18 cellular contexts compared by ENCODE assay signal in the genomic region with DNA sequence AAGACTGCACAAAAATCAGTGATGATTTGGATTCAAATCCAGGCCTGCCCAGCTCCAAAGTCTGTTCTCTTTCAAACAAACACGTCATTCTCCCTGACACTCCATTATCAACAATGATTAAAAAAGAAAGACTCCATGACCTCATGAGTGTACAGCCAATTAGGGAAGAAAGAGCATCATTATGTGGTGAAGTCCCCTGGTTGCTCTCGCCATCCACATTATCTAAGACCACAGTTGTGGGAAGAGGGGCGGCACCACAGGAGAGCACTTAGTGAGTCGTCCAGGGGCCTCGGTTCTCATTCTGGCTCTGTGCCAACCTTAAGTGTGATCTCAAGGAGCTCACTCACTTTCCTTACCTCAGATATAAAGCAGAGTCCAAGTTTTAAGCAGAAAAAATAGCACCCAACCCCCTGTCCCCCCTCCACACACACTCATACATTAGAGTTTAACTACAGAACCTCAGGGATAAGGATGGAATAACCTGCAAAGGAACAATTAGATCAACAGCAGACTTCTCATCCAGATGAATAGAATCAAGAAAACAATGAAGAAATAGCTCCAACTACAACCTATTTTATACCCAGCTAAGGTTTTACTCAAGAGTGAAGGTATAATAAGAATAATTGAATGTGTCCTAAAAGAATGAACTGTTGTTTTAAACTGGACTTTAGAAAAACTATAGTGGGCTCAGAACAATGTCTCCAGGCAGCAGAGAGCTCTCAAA. TPM values are rescaled to one million over a fixed set of nuclear protein-coding genes. Genes with fewer than 3 reads are reported as not detected.
A peak's percentile ranks its signal among the peaks of the same experiment; 100 is the strongest.
DNase-seq lines count a peak whose midpoint lies in the region; ATAC-seq and TF ChIP-seq lines count a peak whose summit lies in the region.
"Had no signal": no experiment of that assay in that cellular context is flagged by ENCODE, and none has a peak within 500 bp of the region (broad histone marks: within the 10 kb centered on the region; RNA-seq: fewer than 3 reads in every experiment).

No MANE protein-coding gene starts in this region.

- peaks cover 14% of the 10 kb centered on the region for H3K36me3 Mint-ChIP-seq in activated naive CD8-positive, alpha-beta T cell treated with anti-CD3 and anti-CD28 coated beads, Interleukin-2, amount 50 U/mL, for 24 hours (ENCODE audit: low read depth)
- H3K36me3 Mint-ChIP-seq in activated naive CD8-positive, alpha-beta T cell treated with anti-CD3 and anti-CD28 coated beads for 36 hours: peaks cover 5% of the 10 kb centered on the region
- H3K36me3 Mint-ChIP-seq in Caco-2 (ENCODE audit: insufficient read depth, unreplicated experiment): no peaks in the 10 kb centered on the region

- H3K9me3 Mint-ChIP-seq in activated naive CD8-positive, alpha-beta T cell treated with anti-CD3 and anti-CD28 coated beads, Interleukin-2, amount 50 U/mL, for 24 hours: peaks cover 13% of the 10 kb centered on the region
- H3K9me3 Mint-ChIP-seq in activated naive CD8-positive, alpha-beta T cell treated with anti-CD3 and anti-CD28 coated beads for 36 hours: peaks cover 16% of the 10 kb centered on the region
- peaks cover 13% of the 10 kb centered on the region for H3K9me3 Mint-ChIP-seq in Caco-2 (ENCODE audit: unreplicated experiment)

- H3K9me3 ChIP-seq in left ventricle myocardium inferior (replicated peaks) (peaks cover 15% of the 10 kb centered on the region), osteoblast (ENCODE audit: low read depth, low read length) (no peaks in the 10 kb centered on the region), Caco-2 (peaks cover 8% of the 10 kb centered on the region; the same call in 1 of the 2 replicates)

- POLR2A ChIA-PET in Caco-2 (lab: Charles Lee): interaction anchor here (0.7 kb wide), 1 partner anchor 101 kb away, joined by 4 read pairs; no protein-coding TSS in a partner anchor

- intact Hi-C loops in left ventricle myocardium inferior (cut with micrococcal nuclease) (no loop called here), Caco-2 (cut with micrococcal nuclease; ENCODE audit: unreplicated experiment) (loop anchor here (10.0 kb wide), 1 partner anchor 55 kb away; no protein-coding TSS in a partner anchor)

- H3K27me3 ChIP-seq in left ventricle myocardium inferior (ENCODE audit: low read depth) (no peaks in the 10 kb centered on the region), osteoblast (ENCODE audit: insufficient read depth, low read length) (no peaks in the 10 kb centered on the region), Caco-2 (replicated peaks; ENCODE audit: control insufficient read depth, insufficient read depth, low read length) (no peaks in the 10 kb centered on the region)

- H3K79me2 ChIP-seq in osteoblast (ENCODE audit: insufficient read depth, low read length): no peaks in the 10 kb centered on the region

- peaks cover 11% of the 10 kb centered on the region for H3K4me1 ChIP-seq in left ventricle myocardium inferior
- H3K4me1 ChIP-seq in osteoblast (ENCODE audit: insufficient read depth, low read length): peaks cover 30% of the 10 kb centered on the region
- H3K4me1 ChIP-seq in Caco-2: peaks cover 19% of the 10 kb centered on the region

- DNase-seq in activated naive CD8-positive, alpha-beta T cell treated with anti-CD3 and anti-CD28 coated beads, Interleukin-2, amount 50 U/mL, for 24 hours: peak; percentile 18
- no peak for DNase-seq in activated naive CD8-positive, alpha-beta T cell treated with anti-CD3 and anti-CD28 coated beads for 36 hours
- no peak for DNase-seq in left ventricle myocardium inferior
- peak; percentile 75 for DNase-seq in osteoblast (ENCODE audit: insufficient read length, low spot score, missing footprints)
- DNase-seq in Caco-2: no peak
- no peak for DNase-seq in DMS53 (lab: John Stamatoyannopoulos, UW)
- DNase-seq in NCI-H1105 (lab: John Stamatoyannopoulos, UW): no peak
- DNase-seq: activated CD8-positive, alpha-beta memory T cell treated with anti-CD3 and anti-CD28 coated beads for 24 hours; CD8-positive, alpha-beta memory T cell; H7; KG1; NCI-H1105 treated with DMSO at 0.1 percent for 48 hours; NCI-H345 had no signal

- no TSS peak for BruUV-seq in Caco-2 (replicated peaks; lab: Mats Ljungman, UMichigan)

- no peaks in the 10 kb centered on the region for H3K36me3 ChIP-seq in left ventricle myocardium inferior
- no peaks in the 10 kb centered on the region for H3K36me3 ChIP-seq in osteoblast (ENCODE audit: insufficient read depth, low read length)
- no peaks in the 10 kb centered on the region for H3K36me3 ChIP-seq in Caco-2 (ENCODE audit: control insufficient read depth, insufficient read depth, low read length)

- H3K27ac Mint-ChIP-seq in activated naive CD8-positive, alpha-beta T cell treated with anti-CD3 and anti-CD28 coated beads, Interleukin-2, amount 50 U/mL, for 24 hours: no peak overlapping the region
- H3K27ac Mint-ChIP-seq in activated naive CD8-positive, alpha-beta T cell treated with anti-CD3 and anti-CD28 coated beads for 36 hours: no peak overlapping the region
- H3K27ac Mint-ChIP-seq in Caco-2 (ENCODE audit: unreplicated experiment): no peak overlapping the region
- H3K27ac Mint-ChIP-seq: activated T-helper 2 cell treated with anti-CD3 and anti-CD28 coated beads, Interferon-gamma antibody, Interleukin-2, Interleukin-4, amounts not matched to agents 10 μg/mL and 5 μg/mL and 100 μg/mL, durations not matched to agents 14 hours and 24 hours and 36 hours; CD8-positive, alpha-beta memory T cell; stimulated activated naive CD8-positive, alpha-beta T cell treated with anti-CD3 and anti-CD28 coated beads, Interleukin-15, Interleukin-2, amounts not matched to agents 100 ng/mL and 50 ng/mL, for 24 hours had no signal

- peaks cover 27% of the 10 kb centered on the region for H3K4me1 Mint-ChIP-seq in activated naive CD8-positive, alpha-beta T cell treated with anti-CD3 and anti-CD28 coated beads, Interleukin-2, amount 50 U/mL, for 24 hours
- peaks cover 14% of the 10 kb centered on the region for H3K4me1 Mint-ChIP-seq in activated naive CD8-positive, alpha-beta T cell treated with anti-CD3 and anti-CD28 coated beads for 36 hours
- H3K4me1 Mint-ChIP-seq in Caco-2 (ENCODE audit: low read depth, unreplicated experiment): peaks cover 17% of the 10 kb centered on the region
- H3K4me1 Mint-ChIP-seq: CD8-positive, alpha-beta memory T cell had no signal

- no peak overlapping the region for H3K4me2 ChIP-seq in osteoblast (ENCODE audit: insufficient read depth, low read length)

- H4K20me1 ChIP-seq in osteoblast (ENCODE audit: insufficient read depth, low read length): no peaks in the 10 kb centered on the region

- peak; percentile 30 for ATAC-seq in activated naive CD8-positive, alpha-beta T cell treated with anti-CD3 and anti-CD28 coated beads, Interleukin-2, amount 50 U/mL, for 24 hours
- no peak for ATAC-seq in HG03565 (IDR thresholded peaks at IDR 0.05; ENCODE audit: unreplicated experiment)

- H3K4me3 ChIP-seq in left ventricle myocardium inferior (no peak overlapping the region), osteoblast (ENCODE audit: insufficient read depth, low read length) (no peak overlapping the region), Caco-2 (ENCODE audit: low read depth, low read length) (no peak overlapping the region)
- H3K4me3 ChIP-seq: SK-N-MC, skin epidermis had no signal

- CTCF ChIA-PET in Caco-2 (lab: Charles Lee): no interaction called here

- TF ChIP-seq CTCF in left ventricle myocardium inferior (IDR thresholded peaks at IDR 0.05; ENCODE audit: borderline replicate concordance) (no peak), osteoblast (IDR thresholded peaks at IDR 0.05; ENCODE audit: extremely low read depth, low read depth, low read length) (no peak), Caco-2 (IDR thresholded peaks at IDR 0.05; ENCODE audit: insufficient read depth in 1 of 2, low read depth in 1 of 2, low read length in 1 of 2, severe bottlenecking in 1 of 2, unreplicated experiment in 1 of 2) (no peak)

- H3K4me3 Mint-ChIP-seq in activated naive CD8-positive, alpha-beta T cell treated with anti-CD3 and anti-CD28 coated beads, Interleukin-2, amount 50 U/mL, for 24 hours: no peak overlapping the region
- no peak overlapping the region for H3K4me3 Mint-ChIP-seq in activated naive CD8-positive, alpha-beta T cell treated with anti-CD3 and anti-CD28 coated beads for 36 hours
- no peak overlapping the region for H3K4me3 Mint-ChIP-seq in Caco-2 (ENCODE audit: unreplicated experiment)
- H3K4me3 Mint-ChIP-seq: CD8-positive, alpha-beta memory T cell; stimulated activated naive CD8-positive, alpha-beta T cell treated with anti-CD3 and anti-CD28 coated beads, Interleukin-15, Interleukin-2, amounts not matched to agents 100 ng/mL and 50 ng/mL, for 24 hours had no signal

- H3K27ac ChIP-seq in left ventricle myocardium inferior (replicated peaks) (peak overlapping the region; percentile 79), osteoblast (ENCODE audit: low read depth, low read length) (peak overlapping the region; percentile 96)
- H3K27ac ChIP-seq: SK-N-MC had no signal

- H3K27me3 Mint-ChIP-seq in activated naive CD8-positive, alpha-beta T cell treated with anti-CD3 and anti-CD28 coated beads, Interleukin-2, amount 50 U/mL, for 24 hours: peaks cover 2% of the 10 kb centered on the region
- peaks cover 6% of the 10 kb centered on the region for H3K27me3 Mint-ChIP-seq in activated naive CD8-positive, alpha-beta T cell treated with anti-CD3 and anti-CD28 coated beads for 36 hours
- H3K27me3 Mint-ChIP-seq in Caco-2 (ENCODE audit: insufficient read depth, unreplicated experiment): no peaks in the 10 kb centered on the region

- no peak overlapping the region for H2AFZ ChIP-seq in osteoblast (ENCODE audit: low read length)

RNA-seq across cellular contexts. Expression of a gene that starts 47.8 kb away (rescaled TPM):
- 1 to 10 TPM; 4.3 to 5.2 TPM for total RNA-seq in activated naive CD8-positive, alpha-beta T cell treated with anti-CD3 and anti-CD28 coated beads for 36 hours
- 154 TPM for total RNA-seq in left ventricle myocardium inferior
- total RNA-seq in osteoblast: 1,531 and 1,612 TPM in 2 replicates
- total RNA-seq in Caco-2 (2022): 31.9 and 33.4 TPM in 2 replicates

Comparison
In these comparisons a context has a peak if more than half of its experiments do, and no peak if none do; other contexts are left out.
1. DNase-seq: peak in activated naive CD8-positive, alpha-beta T cell treated with anti-CD3 and anti-CD28 coated beads, Interleukin-2, amount 50 U/mL, for 24 hours (single experiment) and osteoblast (single experiment); none in activated naive CD8-positive, alpha-beta T cell treated with anti-CD3 and anti-CD28 coated beads for 36 hours (single experiment), left ventricle myocardium inferior (single experiment), Caco-2 (0 of 2), DMS53 (single experiment) and NCI-H1105 (single experiment).